Comparison of ENCODE assay signal across 8 cellular contexts in genomic region chr9:130451509-130452388, GRCh38. TPM values are rescaled to one million over a fixed set of nuclear protein-coding genes. Genes with fewer than 3 reads are reported as not detected.
A peak's percentile ranks its signal among the peaks of the same experiment; 100 is the strongest.
DNase-seq lines count a peak whose midpoint lies in the region; ATAC-seq and TF ChIP-seq lines count a peak whose summit lies in the region.

No MANE protein-coding gene starts in this region.

- in situ Hi-C loops in KBM-7 (cut with MboI; ENCODE audit: low pct_unique_long_range_greater_than_20kb, low sequenced_read_pairs), result loop anchor here (10.0 kb wide), 1 partner anchor 223 kb away; no protein-coding TSS in a partner anchor

- H2BK15ac ChIP-seq in mesenchymal stem cell (ENCODE audit: low read depth, poor library complexity, severe bottlenecking), result no peak overlapping the region

- H4K8ac ChIP-seq in mesenchymal stem cell (ENCODE audit: low read length), result peak overlapping the region; percentile 19

- CTCF ChIA-PET in PC-9 (lab: Charles Lee), result interaction anchor here (0.6 kb wide), 1 partner anchor 174 kb away, joined by 3 read pairs; no protein-coding TSS in a partner anchor

- peak overlapping the region; percentile 57 for H2AK5ac ChIP-seq in mesenchymal stem cell (ENCODE audit: low read length, severe bottlenecking)

- POLR2A ChIA-PET in PC-9 (lab: Charles Lee; ENCODE audit: unreplicated experiment), result no interaction called here

- H2BK12ac ChIP-seq in mesenchymal stem cell (ENCODE audit: low read length in 2 of 2), result peak overlapping the region in 1 of 2 experiments; percentile 32

- no peak overlapping the region for H2BK5ac ChIP-seq in mesenchymal stem cell (ENCODE audit: low read depth, low read length, poor library complexity, severe bottlenecking)

- no TSS peak for BruUV-seq in PC-9 (replicated peaks; lab: Mats Ljungman, UMichigan)

- H3K79me1 ChIP-seq in mesenchymal stem cell (replicated peaks; ENCODE audit: low read length, poor library complexity, severe bottlenecking), result peaks cover 30% of the 10 kb centered on the region

- H3K18ac ChIP-seq in mesenchymal stem cell (ENCODE audit: low read depth in 1 of 2, low read length in 2 of 2), result peak overlapping the region in 1 of 2 experiments; percentile 22

- H3K36me3 ChIP-seq in PC-9 (ENCODE audit: low read depth) (no peaks in the 10 kb centered on the region), mesenchymal stem cell (ENCODE audit: control insufficient read depth in 1 of 2, insufficient read depth in 2 of 2, low read depth in 1 of 2, low read length in 2 of 2) (peaks cover 19 to 39% of the 10 kb centered on the region in 2 experiments), aorta (ENCODE audit: control insufficient read depth in 1 of 2, insufficient read depth in 2 of 2, low read length in 1 of 2) (no peaks in the 10 kb centered on the region)

- DNase-seq in DMS153 treated with DMSO at 0.1 percent for 48 hours (lab: John Stamatoyannopoulos, UW; ENCODE audit: unreplicated experiment), result peak; percentile 71
- DNase-seq in KBM-7, result peak; percentile 54
- DNase-seq in PC-9, result peak; percentile 69 to 94
- DNase-seq in dermis microvascular lymphatic vessel endothelial cell (ENCODE audit: low read depth in 2 of 2), result peak; percentile 26 to 90
- peak; percentile 87 for DNase-seq in mesenchymal stem cell
- DNase-seq in aorta, result peak; percentile 94 to 96

- no peak overlapping the region for H2AFZ ChIP-seq in PC-9
- no peak overlapping the region for H2AFZ ChIP-seq in mesenchymal stem cell (ENCODE audit: low read depth, low read length)

- H3K23ac ChIP-seq in mesenchymal stem cell (ENCODE audit: low read length in 2 of 2), result no peak overlapping the region

- no peak overlapping the region for H3K14ac ChIP-seq in mesenchymal stem cell (ENCODE audit: low read length in 2 of 2)

- H3K4me2 ChIP-seq in PC-9 (peak overlapping the region; percentile 15; the same call in 1 of the 2 replicates), mesenchymal stem cell (ENCODE audit: low read length, poor library complexity, severe bottlenecking) (peak overlapping the region; percentile 29)

- intact Hi-C loops in PC-9 (cut with micrococcal nuclease; ENCODE audit: unreplicated experiment), result loop anchor here (2.0 to 5.0 kb wide), 2 partner anchors 37 to 344 kb away; no protein-coding TSS in a partner anchor
- intact Hi-C loops in aorta (cut with DNase I), result no loop called here

- H3K4me1 ChIP-seq in PC-9 (replicated peaks; ENCODE audit: insufficient read depth) (peaks cover 31% of the 10 kb centered on the region), mesenchymal stem cell (ENCODE audit: control insufficient read depth, insufficient read depth, low read depth, low read length) (peaks cover 64% of the 10 kb centered on the region), aorta (ENCODE audit: control insufficient read depth in 1 of 2, insufficient read depth in 2 of 2, low read length in 2 of 2) (no peaks in the 10 kb centered on the region)

- ATAC-seq in aorta (ENCODE audit: low FRiP score), result peak; percentile 72
- ATAC-seq in GM18519 (IDR thresholded peaks at IDR 0.05; ENCODE audit: low FRiP score, unreplicated experiment), result no peak
- ATAC-seq in GM21619 (IDR thresholded peaks at IDR 0.05; ENCODE audit: unreplicated experiment), result no peak

- H3K9me3 ChIP-seq in PC-9 (ENCODE audit: insufficient read depth, low read depth), result no peaks in the 10 kb centered on the region
- no peaks in the 10 kb centered on the region for H3K9me3 ChIP-seq in mesenchymal stem cell (ENCODE audit: control insufficient read depth, low read length)
- no peaks in the 10 kb centered on the region for H3K9me3 ChIP-seq in aorta (ENCODE audit: control insufficient read depth, low read length)

- peaks cover 25% of the 10 kb centered on the region for H4K20me1 ChIP-seq in PC-9 (ENCODE audit: insufficient read depth)

- H3K27ac ChIP-seq in PC-9 (no peak overlapping the region), mesenchymal stem cell (ENCODE audit: low read length, poor library complexity, severe bottlenecking) (peak overlapping the region; percentile 74), aorta (ENCODE audit: low read depth in 1 of 2, low read length in 2 of 2) (no peak overlapping the region)

- no peak overlapping the region for H3K4me3 ChIP-seq in PC-9
- H3K4me3 ChIP-seq in mesenchymal stem cell (ENCODE audit: insufficient read depth in 1 of 2, low read depth in 1 of 2, low read length in 2 of 2), result peak overlapping the region in 1 of 2 experiments; percentile 40
- H3K4me3 ChIP-seq in aorta (ENCODE audit: low read length in 2 of 2), result no peak overlapping the region

- peak; percentile 88 for TF ChIP-seq CTCF in PC-9 (conservative IDR thresholded peaks at IDR 0.05)

- H3K9me2 ChIP-seq in PC-9 (ENCODE audit: insufficient read depth), result no peaks in the 10 kb centered on the region

- H3F3A ChIP-seq in PC-9 (ENCODE audit: insufficient read depth, low read depth), result no peaks in the 10 kb centered on the region; the same call in 1 of the 2 replicates

- peak overlapping the region in 1 of 2 experiments; percentile 46 for H3K4ac ChIP-seq in mesenchymal stem cell (ENCODE audit: low read depth in 1 of 2, low read length in 2 of 2)

- peak overlapping the region; percentile 71 for H4K91ac ChIP-seq in mesenchymal stem cell (ENCODE audit: low read length)

- peaks cover 7% of the 10 kb centered on the region; the same call in 1 of the 2 replicates for H3K79me2 ChIP-seq in PC-9 (ENCODE audit: low read depth)

- H3K27me3 ChIP-seq in PC-9 (ENCODE audit: insufficient read depth, low read depth), result no peaks in the 10 kb centered on the region
- no peaks in the 10 kb centered on the region for H3K27me3 ChIP-seq in mesenchymal stem cell (ENCODE audit: control insufficient read depth in 1 of 2, insufficient read depth in 1 of 2, low read length in 2 of 2)
- no peaks in the 10 kb centered on the region for H3K27me3 ChIP-seq in aorta (ENCODE audit: control insufficient read depth in 1 of 2, insufficient read depth in 2 of 2, low read length in 1 of 2)

- no peak overlapping the region for H3K9ac ChIP-seq in mesenchymal stem cell (ENCODE audit: low read length)

- H2BK120ac ChIP-seq in mesenchymal stem cell (ENCODE audit: low read depth, low read length), result peak overlapping the region; percentile 29

- WGBS in mesenchymal stem cell, result 55% methylated on average over 23 of the region's 23 CpGs
- WGBS in aorta, 2 donors, result 37 to 43% methylated on average over 21 to 23 of the region's 23 CpGs

RNA-seq across cellular contexts. Expression of gene ASS1, which starts 7.0 kb away (rescaled TPM):
- total RNA-seq in PC-9 (2021) (255 and 371 TPM in 2 replicates), dermis microvascular lymphatic vessel endothelial cell (2.3 and 4.2 TPM in 2 replicates), aorta (10 to 100 TPM; 52.0 to 99.0 TPM)
- polyA plus RNA-seq in mesenchymal stem cell (2013, experiment 1 of 2), result 27.8 TPM
- 28.1 TPM for polyA plus RNA-seq in mesenchymal stem cell (2013, experiment 2 of 2)
- 10 to 100 TPM; 76.1 to 81.0 TPM for polyA plus RNA-seq in aorta

Comparison
In these comparisons a context has a peak if more than half of its experiments do, and no peak if none do; other contexts are left out.
1. RNA of gene ASS1, which starts 7.0 kb away (total RNA-seq): 255 to 371 TPM in PC-9 and 52.0 to 99.0 TPM in aorta; 2.3 to 4.2 TPM in dermis microvascular lymphatic vessel endothelial cell; every median in the first group is over 10 times any median in the second.
2. Peak in every context shown above with its lines, with median percentiles within 50 percentile points of each other: DNase-seq.